10 cellular contexts compared by ENCODE assay signal in the genomic region with DNA sequence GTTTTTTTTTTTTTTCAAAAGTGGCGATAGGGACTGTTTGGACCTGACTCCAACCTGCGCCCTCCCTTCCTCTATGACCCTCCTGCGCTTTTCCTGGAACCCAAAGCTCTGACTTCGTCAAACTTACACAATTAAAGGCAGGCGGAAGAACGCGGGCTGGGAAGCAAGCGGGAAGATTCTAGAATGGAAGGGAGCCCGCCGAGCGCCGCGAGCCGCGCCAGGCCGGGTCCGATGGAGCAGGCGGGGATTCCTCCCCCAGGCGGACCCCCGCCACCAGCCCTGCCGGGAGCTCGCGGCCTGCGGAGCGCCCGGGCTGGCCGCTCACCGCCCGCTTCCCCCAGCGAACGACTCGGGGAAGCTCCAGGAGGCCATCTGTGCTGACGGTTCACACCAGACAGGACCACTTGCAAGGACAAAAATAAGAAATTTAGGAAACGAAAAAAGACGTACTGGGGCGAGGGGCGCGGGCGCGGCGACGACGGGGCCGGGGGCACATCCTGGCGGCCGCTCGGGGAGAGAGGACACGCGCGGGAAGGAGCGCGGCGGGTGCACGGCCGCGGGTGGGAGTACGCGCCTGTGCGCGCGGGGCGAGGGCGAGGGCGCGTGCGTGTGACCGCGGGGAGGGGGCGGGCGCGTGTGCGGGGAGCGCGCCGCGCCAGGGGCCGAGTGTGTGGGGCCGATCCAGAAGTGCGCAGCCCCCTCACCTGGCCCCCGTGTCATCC. TPM values are rescaled to one million over a fixed set of nuclear protein-coding genes. Genes with fewer than 3 reads are reported as not detected.
DNase-seq lines count a peak whose midpoint lies in the region; ATAC-seq and TF ChIP-seq lines count a peak whose summit lies in the region.
"Had no signal": no experiment of that assay in that cellular context is flagged by ENCODE, and none has a peak within 500 bp of the region (broad histone marks: within the 10 kb centered on the region; RNA-seq: fewer than 3 reads in every experiment).

No MANE protein-coding gene starts in this region.

- peak overlapping the region in 3 of 5 experiments; percentile 56 to 84 (median 58) for H3K27ac Mint-ChIP-seq in brain

- H3K36me3 ChIP-seq in breast epithelium (no peaks in the 10 kb centered on the region), mammary epithelial cell (ENCODE audit: insufficient read depth, low read length) (no peaks in the 10 kb centered on the region)

- H3K9ac ChIP-seq in mammary epithelial cell (ENCODE audit: insufficient read depth, low read length) = no peak overlapping the region

- peaks cover 0 to 4% of the 10 kb centered on the region in 2 donors for H3K4me1 ChIP-seq in breast epithelium
- no peaks in the 10 kb centered on the region for H3K4me1 ChIP-seq in mammary epithelial cell (ENCODE audit: insufficient read depth, low read length)

- no peak for DNase-seq in breast epithelium (ENCODE audit: low spot score in 2 of 2)
- no peak for DNase-seq in mammary epithelial cell
- peak; percentile 31 for DNase-seq in medulla oblongata (ENCODE audit: extremely low spot score)
- peak in 8 of 49 donors; percentile 43 to 73 (median 58) for DNase-seq in substantia nigra (lab: John Stamatoyannopoulos, UW)
- DNase-seq: cortex of kidney, NCI-H774 had no signal

- H3K27me3 Mint-ChIP-seq in brain = peaks cover 78% of the 10 kb centered on the region

- no peaks in the 10 kb centered on the region for H3K9me3 ChIP-seq in breast epithelium
- peaks cover 3% of the 10 kb centered on the region for H3K9me3 ChIP-seq in mammary epithelial cell (replicated peaks; ENCODE audit: insufficient read depth, low read length)

- no TSS peak for BruUV-seq in mammary epithelial cell (replicated peaks; lab: Mats Ljungman, UMichigan)

- dilution Hi-C loops in mammary epithelial cell (cut with HindIII; ENCODE audit: low sequenced_read_pairs) = no loop called here

- peaks cover 57% of the 10 kb centered on the region for H3K4me1 Mint-ChIP-seq in brain

- ATAC-seq in HG02678 (IDR thresholded peaks at IDR 0.05; ENCODE audit: unreplicated experiment) (no peak), GM19397 (IDR thresholded peaks at IDR 0.05; ENCODE audit: unreplicated experiment) (no peak), GM19452 (IDR thresholded peaks at IDR 0.05; ENCODE audit: unreplicated experiment) (no peak)

- no peak for TF ChIP-seq POLR2A in breast epithelium (IDR thresholded peaks at IDR 0.05)

- CTCF ChIA-PET in mammary epithelial cell (lab: Charles Lee; ENCODE audit: low non-redundant PET) = no interaction called here

- peak overlapping the region in 2 of 3 donors; percentile 23 to 43 for H3K4me3 ChIP-seq in breast epithelium
- H3K4me3 ChIP-seq in mammary epithelial cell (replicated peaks in 1 of 3; ENCODE audit: insufficient read depth in 1 of 3, low read depth in 2 of 3, low read length in 3 of 3) = no peak overlapping the region

- 2% methylated on average over 10 of the region's 80 CpGs for WGBS in mammary epithelial cell (ENCODE audit: low coverage, missing lambda C conversion rate)

- no peaks in the 10 kb centered on the region for H3K36me3 Mint-ChIP-seq in brain

- TF ChIP-seq CTCF in breast epithelium (IDR thresholded peaks at IDR 0.05) = no peak
- no peak for TF ChIP-seq CTCF in mammary epithelial cell (conservative IDR thresholded peaks at IDR 0.05 in 1 of 2, IDR thresholded peaks at IDR 0.05 in 1 of 2; ENCODE audit: extremely low read depth in 1 of 2, insufficient read depth in 1 of 2, low read depth in 1 of 2, low read length in 2 of 2)
- TF ChIP-seq CTCF in brain (conservative IDR thresholded peaks at IDR 0.05) = no peak

- in situ Hi-C loops in mammary epithelial cell (cut with MboI; ENCODE audit: low sequenced_read_pairs in 2 of 2) = loop anchor here in 1 of 2 donors (25.0 kb wide), 1 partner anchor 259 kb away; no protein-coding TSS in a partner anchor

- H3K4me3 Mint-ChIP-seq in brain = peak overlapping the region; percentile 71 to 89 (median 83)

- intact Hi-C loops in breast epithelium (cut with DNase I; ENCODE audit: low total_unique reads) (no loop called here), mammary epithelial cell (cut with micrococcal nuclease) (no loop called here)

- H3K9me3 Mint-ChIP-seq in brain = peaks cover 0 to 3% (median 0%) of the 10 kb centered on the region in 5 experiments

- no peak overlapping the region for H3K4me2 ChIP-seq in mammary epithelial cell (ENCODE audit: insufficient read depth, low read depth, low read length)

- H3K27me3 ChIP-seq in breast epithelium (peaks cover 9 to 91% of the 10 kb centered on the region in 2 donors), mammary epithelial cell (ENCODE audit: insufficient read depth, low read length) (peaks cover 61% of the 10 kb centered on the region)

- H3K27ac ChIP-seq in breast epithelium = no peak overlapping the region
- H3K27ac ChIP-seq in mammary epithelial cell (ENCODE audit: insufficient read depth, low read depth, low read length) = no peak overlapping the region
- H3K27ac ChIP-seq in substantia nigra (ENCODE audit: low read depth, low read length, poor library complexity, severe bottlenecking) = peak overlapping the region; percentile 42

- H3K79me2 ChIP-seq in mammary epithelial cell (ENCODE audit: insufficient read depth, low read length) = no peaks in the 10 kb centered on the region

- H2AFZ ChIP-seq in mammary epithelial cell (ENCODE audit: low read depth, low read length) = no peak overlapping the region

- peaks cover 3% of the 10 kb centered on the region for H4K20me1 ChIP-seq in mammary epithelial cell (ENCODE audit: insufficient read depth, low read length)

RNA-seq across cellular contexts. Expression of a gene that starts 1.1 kb away (rescaled TPM):
- total RNA-seq in breast epithelium (not detected), mammary epithelial cell (not detected)
- polyA plus RNA-seq in mammary epithelial cell (not detected), brain (ENCODE audit: insufficient read depth, low read depth, low replicate concordance) (4.7 TPM)
- polyA minus RNA-seq in mammary epithelial cell = not detected

Comparison
In these comparisons a context has a peak if more than half of its experiments do, and no peak if none do; other contexts are left out.
1. H3K4me3 ChIP-seq: peak in breast epithelium (2 of 3); none in mammary epithelial cell (0 of 3).